In genomic region chr20:17470521-17470920, GRCh38 we compare ENCODE assay signal across 18 cellular contexts.
A peak's percentile ranks its signal among the peaks of the same experiment; 100 is the strongest.
DNase-seq lines count a peak whose midpoint lies in the region; ATAC-seq and TF ChIP-seq lines count a peak whose summit lies in the region.
"Had no signal": no experiment of that assay in that cellular context is flagged by ENCODE, and none has a peak within 500 bp of the region (broad histone marks: within the 10 kb centered on the region; RNA-seq: fewer than 3 reads in every experiment).

No MANE protein-coding gene starts in this region.

- H3K27me3 ChIP-seq in esophagus muscularis mucosa: no peaks in the 10 kb centered on the region
- H3K27me3 ChIP-seq: BE2C, BLaER1 had no signal

- no peak for ATAC-seq in HG03097 (IDR thresholded peaks at IDR 0.05; ENCODE audit: low FRiP score, unreplicated experiment)

- H3K36me3 ChIP-seq in esophagus muscularis mucosa: no peaks in the 10 kb centered on the region
- H3K36me3 ChIP-seq: BE2C, BLaER1 had no signal

- H3K27ac ChIP-seq in esophagus muscularis mucosa (replicated peaks in 1 of 4): no peak overlapping the region
- H3K27ac ChIP-seq: BLaER1 had no signal

- H3K4me1 Mint-ChIP-seq in osteocyte (ENCODE audit: unreplicated experiment): peaks cover 7% of the 10 kb centered on the region
- H3K4me1 Mint-ChIP-seq: CD14-positive monocyte; CD4-positive, alpha-beta memory T cell; CD4-positive, CD25-positive, alpha-beta regulatory T cell; CD8-positive, alpha-beta memory T cell had no signal

- no peak overlapping the region for H3K4me3 ChIP-seq in esophagus muscularis mucosa
- H3K4me3 ChIP-seq: BLaER1 had no signal

- no peaks in the 10 kb centered on the region for H3K36me3 Mint-ChIP-seq in osteocyte (ENCODE audit: unreplicated experiment)
- H3K36me3 Mint-ChIP-seq: CD14-positive monocyte; CD4-positive, alpha-beta memory T cell; CD4-positive, CD25-positive, alpha-beta regulatory T cell; CD8-positive, alpha-beta memory T cell had no signal

- no peak for TF ChIP-seq POLR2A in esophagus muscularis mucosa (IDR thresholded peaks at IDR 0.05; ENCODE audit: low read depth)

- H3K4me3 Mint-ChIP-seq in osteocyte (ENCODE audit: unreplicated experiment): no peak overlapping the region
- H3K4me3 Mint-ChIP-seq: CD14-positive monocyte; CD4-positive, alpha-beta memory T cell; CD4-positive, CD25-positive, alpha-beta regulatory T cell; CD8-positive, alpha-beta memory T cell had no signal

- intact Hi-C loops in esophagus muscularis mucosa (cut with DNase I): no loop called here

- peaks cover 19% of the 10 kb centered on the region for H3K27me3 Mint-ChIP-seq in osteocyte (ENCODE audit: unreplicated experiment)
- H3K27me3 Mint-ChIP-seq: CD4-positive, alpha-beta memory T cell had no signal

- DNase-seq in esophagus muscularis mucosa (ENCODE audit: extremely low spot score) (peak; percentile 90), islet precursor cell (peak; percentile 14), osteocyte (ENCODE audit: extremely low spot score, unreplicated experiment) (peak; percentile 44), NCI-H187 (lab: John Stamatoyannopoulos, UW) (no peak)
- no peak for DNase-seq in activated CD4-positive, alpha-beta T cell treated with anti-CD3 and anti-CD28 coated beads for 4 hours
- DNase-seq: 8988T; ACHN; BE2C; C1 segment of cervical spinal cord; CD4-positive, alpha-beta memory T cell; CD4-positive, CD25-positive, alpha-beta regulatory T cell; CD8-positive, alpha-beta memory T cell; COR-L47; DMS79 treated with DMSO at 0.1 percent for 48 hours; GF-D8 had no signal

- TF ChIP-seq CTCF in esophagus muscularis mucosa (IDR thresholded peaks at IDR 0.05): no peak
- no peak for TF ChIP-seq CTCF in osteocyte (IDR thresholded peaks at IDR 0.05)

- 86% methylated on average over 5 of the region's 5 CpGs for WGBS in esophagus muscularis mucosa

- H3K9me3 Mint-ChIP-seq in osteocyte (ENCODE audit: unreplicated experiment): no peaks in the 10 kb centered on the region
- H3K9me3 Mint-ChIP-seq: CD8-positive, alpha-beta memory T cell had no signal

- no peaks in the 10 kb centered on the region for H3K9me3 ChIP-seq in esophagus muscularis mucosa
- H3K9me3 ChIP-seq: BE2C had no signal

- no peak for TF ChIP-seq EP300 in esophagus muscularis mucosa (IDR thresholded peaks at IDR 0.05)

- no peaks in the 10 kb centered on the region for H3K4me1 ChIP-seq in esophagus muscularis mucosa
- H3K4me1 ChIP-seq: BE2C had no signal

- H3K27ac Mint-ChIP-seq in osteocyte (ENCODE audit: unreplicated experiment): no peak overlapping the region
- H3K27ac Mint-ChIP-seq: CD14-positive monocyte; CD4-positive, CD25-positive, alpha-beta regulatory T cell had no signal

Comparison
In these comparisons a context has a peak if more than half of its experiments do, and no peak if none do; other contexts are left out.
1. DNase-seq: peak in esophagus muscularis mucosa (single experiment), islet precursor cell (single experiment) and osteocyte (single experiment); none in NCI-H187 (0 of 2) and activated CD4-positive, alpha-beta T cell treated with anti-CD3 and anti-CD28 coated beads for 4 hours (0 of 2).